Comparison of ENCODE assay signal across 26 cellular contexts in the genomic region with DNA sequence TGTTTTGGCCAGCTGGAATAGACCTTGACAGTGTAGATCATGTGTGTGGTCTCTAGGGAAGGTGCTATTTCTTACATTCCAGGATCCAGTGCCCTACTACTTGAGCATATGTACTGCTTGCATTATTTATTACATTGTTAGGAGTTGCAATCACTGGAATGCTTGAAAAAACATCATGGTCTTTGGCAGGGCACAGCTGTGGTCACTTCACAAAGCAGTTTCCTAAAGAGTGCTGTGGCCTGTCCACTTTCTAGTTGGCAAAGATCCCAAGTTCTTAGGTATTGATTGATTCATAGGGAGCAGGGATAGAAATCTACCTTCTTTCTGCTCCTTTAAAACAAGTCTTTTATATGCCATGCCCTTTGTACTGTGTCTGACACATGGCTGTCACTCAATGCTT.
"Had no signal": no experiment of that assay in that cellular context is flagged by ENCODE, and none has a peak within 500 bp of the region (broad histone marks: within the 10 kb centered on the region; RNA-seq: fewer than 3 reads in every experiment).

No MANE protein-coding gene starts in this region.

- H3K27me3 ChIP-seq: brain microvascular endothelial cell, esophagus squamous epithelium, pancreas, uterus had no signal

- H3K36me3 ChIP-seq: brain microvascular endothelial cell, esophagus squamous epithelium, lower lobe of right lung, pancreas, uterus had no signal

- H3K27ac Mint-ChIP-seq: activated CD4-positive, alpha-beta T cell treated with anti-CD3 and anti-CD28 coated beads for 36 hours; activated naive CD4-positive, alpha-beta T cell treated with anti-CD3 and anti-CD28 coated beads for 36 hours; activated naive CD8-positive, alpha-beta T cell treated with anti-CD3 and anti-CD28 coated beads, Interleukin-2, amount 10 ng/mL, durations not matched to agents 7 days and 5 days; endodermal cell; stimulated activated memory B cell treated with anti-CD40 and anti-IgM and Interleukin-4, amounts not matched to agents 10 μg/mL and 1 μg/mL and 100 μg/mL, for 72 hours; WTC11 had no signal

- H3K27me3 Mint-ChIP-seq: activated CD4-positive, alpha-beta T cell treated with anti-CD3 and anti-CD28 coated beads for 36 hours; stimulated activated memory B cell treated with anti-CD40 and anti-IgM and Interleukin-4, amounts not matched to agents 10 μg/mL and 1 μg/mL and 100 μg/mL, for 72 hours; T-cell had no signal

- FAIRE-seq: keratinocyte, pancreas had no signal

- H3K9me3 Mint-ChIP-seq: activated naive CD4-positive, alpha-beta T cell treated with anti-CD3 and anti-CD28 coated beads for 36 hours; activated naive CD8-positive, alpha-beta T cell treated with anti-CD3 and anti-CD28 coated beads, Interleukin-2, amount 10 ng/mL, durations not matched to agents 7 days and 5 days; activated T-cell treated with anti-CD3 and anti-CD28 coated beads, Interleukin-2, amount 50 U/mL, for 72 hours; endodermal cell; stimulated activated memory B cell treated with anti-CD40 and anti-IgM and Interleukin-4, amounts not matched to agents 10 μg/mL and 1 μg/mL and 100 μg/mL, for 72 hours; T-cell; WTC11 had no signal

- H3K4me3 Mint-ChIP-seq: activated CD4-positive, alpha-beta T cell treated with anti-CD3 and anti-CD28 coated beads for 36 hours; activated naive CD4-positive, alpha-beta T cell treated with anti-CD3 and anti-CD28 coated beads for 36 hours; activated naive CD8-positive, alpha-beta T cell treated with anti-CD3 and anti-CD28 coated beads, Interleukin-2, amount 10 ng/mL, durations not matched to agents 7 days and 5 days; endodermal cell; naive thymus-derived CD4-positive, alpha-beta T cell; stimulated activated memory B cell treated with anti-CD40 and anti-IgM and Interleukin-4, amounts not matched to agents 10 μg/mL and 1 μg/mL and 100 μg/mL, for 72 hours; T-cell; WTC11 had no signal

- ATAC-seq: activated CD4-positive, alpha-beta T cell treated with anti-CD3 and anti-CD28 coated beads for 36 hours; activated T-cell treated with anti-CD3 and anti-CD28 coated beads, Interleukin-2, amount 50 U/mL, for 72 hours; left lobe of liver; naive thymus-derived CD4-positive, alpha-beta T cell; pancreas; psoas muscle; right cardiac atrium; stimulated activated memory B cell treated with anti-CD40 and anti-IgM and Interleukin-4, amounts not matched to agents 10 μg/mL and 1 μg/mL and 100 μg/mL, for 72 hours; T-cell; WTC11 had no signal

- DNase-seq: activated CD4-positive, alpha-beta T cell treated with anti-CD3 and anti-CD28 coated beads for 36 hours; activated CD4-positive, alpha-beta T cell treated with anti-CD3 and anti-CD28 coated beads, Interleukin-2, amount 50 U/mL, for 4 hours; activated effector memory CD4-positive, alpha-beta T cell treated with Interleukin-2 at 50 U/mL for 16 hours; activated naive CD4-positive, alpha-beta T cell treated with anti-CD3 and anti-CD28 coated beads for 36 hours; activated naive CD8-positive, alpha-beta T cell treated with anti-CD3 and anti-CD28 coated beads, Interleukin-2, amount 10 ng/mL, durations not matched to agents 7 days and 5 days; activated T-cell treated with anti-CD3 and anti-CD28 coated beads, Interleukin-2, amount 50 U/mL, for 72 hours; amygdala; brain microvascular endothelial cell; central memory CD4-positive, alpha-beta T cell; endodermal cell; esophagus squamous epithelium; lower lobe of right lung; naive thymus-derived CD4-positive, alpha-beta T cell; pancreas; psoas muscle; right cardiac atrium; stimulated activated CD4-positive, alpha-beta T cell treated with anti-CD3 and anti-CD28 coated beads, Interleukin-2, amount 100 ng/mL, for 24 hours; T-cell; trophoblast cell; uterus had no signal

- H3K9me3 ChIP-seq: esophagus squamous epithelium, lower lobe of right lung, pancreas, psoas muscle, uterus had no signal

- H3K4me3 ChIP-seq: coronary artery, esophagus squamous epithelium, lower lobe of right lung, pancreas, psoas muscle, skin epidermis, uterus had no signal

- H3K27ac ChIP-seq: brain microvascular endothelial cell, coronary artery, esophagus squamous epithelium, lower lobe of right lung, pancreas, psoas muscle, skin epidermis, uterus had no signal
